Comparison of ENCODE assay signal across 8 cellular contexts in genomic region chr1:151790071-151790939, GRCh38. TPM values are rescaled to one million over a fixed set of nuclear protein-coding genes. Genes with fewer than 3 reads are reported as not detected.
DNase-seq lines count a peak whose midpoint lies in the region; ATAC-seq and TF ChIP-seq lines count a peak whose summit lies in the region.

TSS of gene TDRKH (minus strand) at chr1:151790500. CDS start at chr1:151783022, 7,478 bp downstream.

- peak; percentile 99 for DNase-seq in Ammon's horn (ENCODE audit: low spot score)
- peak; percentile 100 for DNase-seq in NCI-H460 (ENCODE audit: extremely low read depth, low read depth)
- peak; percentile 98 to 99 for DNase-seq in activated CD4-positive, alpha-beta T cell treated with anti-CD3 and anti-CD28 coated beads for 24 hours (ENCODE audit: low read depth in 2 of 2)
- peak; percentile 100 for DNase-seq in choroid plexus epithelial cell (ENCODE audit: low read depth)
- peak; percentile 100 for DNase-seq in kidney glomerular epithelial cell (lab: John Stamatoyannopoulos, UW)
- peak; percentile 96 for DNase-seq in stimulated activated CD4-positive, alpha-beta T cell treated with anti-CD3 and anti-CD28 coated beads, Interleukin-1b, Interleukin-23, amount 100 ng/mL, for 1 hour (ENCODE audit: low read depth in 2 of 2)

- H3K4me3 ChIP-seq in choroid plexus epithelial cell (ENCODE audit: low read depth, low read length): peak within 1 kb of the TSS; percentile 78

- TF ChIP-seq CTCF in choroid plexus epithelial cell (conservative IDR thresholded peaks at IDR 0.05; ENCODE audit: low read depth, low read length): peak; percentile 27

- peak; percentile 64 for TF ChIP-seq POLR2A in GM19099 (IDR thresholded peaks at IDR 0.05; ENCODE audit: extremely low read depth, insufficient read length, low read depth)

- ATAC-seq in HG03432 (IDR thresholded peaks at IDR 0.05; ENCODE audit: unreplicated experiment): peak; percentile 96

RNA-seq across cellular contexts. Expression of gene TDRKH, which starts in this region (rescaled TPM):
- total RNA-seq in NCI-H460 (2014; rRNA removed; shearing (Covaris generic)): 7.1 and 10.9 TPM in 2 replicates
- polyA plus RNA-seq in NCI-H460 (2014; cell fraction: nucleus; rRNA removed): 5.5 and 5.9 TPM in 2 replicates

Comparison
In these comparisons a context has a peak if more than half of its experiments do, and no peak if none do; other contexts are left out.
1. Peak in every context shown above with its lines: DNase-seq, ATAC-seq and H3K4me3 ChIP-seq.